30 cellular contexts compared by ENCODE assay signal in the genomic region with DNA sequence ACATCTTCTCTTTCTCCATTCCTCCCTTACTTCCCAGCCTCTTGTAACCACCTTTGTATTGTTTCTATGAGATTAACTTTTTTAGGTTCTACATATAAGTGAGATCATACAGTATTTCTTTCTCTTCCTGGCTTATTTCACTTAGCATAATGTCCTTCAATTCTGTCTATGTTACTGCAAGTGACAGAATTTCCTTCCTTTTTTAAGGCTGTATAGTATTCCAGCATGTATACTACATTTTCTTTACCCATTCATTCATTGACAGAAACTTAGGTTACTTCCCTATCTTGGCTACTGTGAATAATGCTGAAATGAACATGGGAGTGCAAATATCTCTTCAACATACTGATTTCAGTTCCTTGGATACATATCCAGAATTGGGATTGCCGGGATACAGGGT.
"Had no signal": no experiment of that assay in that cellular context is flagged by ENCODE, and none has a peak within 500 bp of the region (broad histone marks: within the 10 kb centered on the region; RNA-seq: fewer than 3 reads in every experiment).

No MANE protein-coding gene starts in this region.

- H3K4me1 ChIP-seq: lower lobe of right lung, pancreas, prostate gland, sigmoid colon, spleen, testis, thyroid gland, transverse colon, upper lobe of left lung had no signal

- H3K4me3 ChIP-seq: lower lobe of right lung, pancreas, prostate gland, sigmoid colon, spleen, testis, thyroid gland, transverse colon, upper lobe of left lung had no signal

- H3K36me3 ChIP-seq: pancreas, prostate gland had no signal

- H3K27me3 ChIP-seq: pancreas, sigmoid colon, spleen, testis, thyroid gland, transverse colon, upper lobe of left lung had no signal

- H3K27ac ChIP-seq: lower lobe of right lung, pancreas, prostate gland, sigmoid colon, spleen, testis, thyroid gland, transverse colon, upper lobe of left lung had no signal

- ATAC-seq: left cardiac atrium; left lobe of liver; left ventricle myocardium superior; lower lobe of right lung; naive thymus-derived CD8-positive, alpha-beta T cell; pancreas; right cardiac atrium; stimulated activated memory B cell treated with anti-CD40 and anti-IgM and Interleukin-4, amounts not matched to agents 10 μg/mL and 1 μg/mL and 100 μg/mL, for 72 hours; stimulated activated naive CD8-positive, alpha-beta T cell treated with anti-CD3 and anti-CD28 coated beads, Interleukin-15, amount 100 ng/mL, for 72 hours had no signal

- DNase-seq: hypothalamus; immature natural killer cell; left cardiac atrium; left ventricle myocardium superior; lower lobe of right lung; mammary epithelial cell; mesenchymal stem cell; naive thymus-derived CD8-positive, alpha-beta T cell; nucleus accumbens; pancreas; posterior cingulate gyrus; retina; right cardiac atrium; sigmoid colon; small intestine; spleen; stimulated activated CD4-positive, alpha-beta T cell treated with anti-CD3 and anti-CD28 coated beads, Interleukin-2, amount 100 ng/mL, for 48 hours; stimulated activated CD4-positive, alpha-beta T cell treated with anti-CD3 and anti-CD28 coated beads, Interleukin-4, amount 100 ng/mL, for 4 hours; stimulated activated CD8-positive, alpha-beta memory T cell treated with anti-CD3 and anti-CD28 coated beads, Interleukin-4, amount 100 ng/mL, for 48 hours; stimulated activated naive CD4-positive, alpha-beta T cell treated with Interleukin-2 at 50 U/mL for 16 hours; stimulated activated naive CD8-positive, alpha-beta T cell treated with anti-CD3 and anti-CD28 coated beads, Interleukin-15, amount 100 ng/mL, for 72 hours; substantia nigra; testis; thyroid gland; transverse colon; upper lobe of left lung had no signal

- FAIRE-seq: urothelium cell line had no signal

- H3K9me3 ChIP-seq: lower lobe of right lung, pancreas, prostate gland, sigmoid colon, testis, thyroid gland, transverse colon, upper lobe of left lung had no signal
